1 cellular context compared by ENCODE assay signal in the genomic region with DNA sequence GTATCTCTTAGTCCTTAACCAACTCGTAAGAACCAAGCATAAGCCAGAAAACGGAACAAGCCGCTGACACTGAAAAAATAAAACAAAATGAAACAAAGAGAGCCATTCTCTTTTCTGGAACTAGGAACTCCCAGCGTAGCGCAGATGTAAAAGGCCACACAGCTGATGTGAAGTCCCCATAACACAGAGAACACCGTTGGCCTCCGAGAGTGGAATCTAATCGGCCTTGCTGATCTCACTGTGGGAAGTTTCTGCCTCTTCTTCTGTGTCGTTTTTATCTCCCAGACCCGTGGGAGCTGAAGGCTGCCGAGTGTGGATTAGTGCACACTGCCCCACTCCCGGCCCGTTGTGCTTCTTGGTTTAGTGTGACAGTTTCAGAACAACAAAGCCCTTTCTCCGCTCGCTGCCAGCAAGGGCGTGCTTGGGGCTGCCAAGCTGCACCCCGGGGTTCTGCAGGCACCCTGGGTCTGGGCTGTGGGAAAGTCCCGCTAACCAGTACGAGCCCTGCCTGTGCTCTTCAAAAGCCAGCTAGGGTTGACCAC.
TF ChIP-seq lines count a peak whose summit lies in the region.

No MANE protein-coding gene starts in this region.

TF ChIP-seq in GM12878, 131 proteins besides CTCF, POLR2A, EP300 and RAD21:
- TF ChIP-seq IKZF1 (conservative IDR thresholded peaks at IDR 0.05) (peak; percentile 37), BHLHE40 (IDR thresholded peaks at IDR 0.05; ENCODE audit: borderline replicate concordance in 1 of 2, low read depth in 2 of 2, low read length in 1 of 2) (peak in 1 of 2 experiments; percentile 25; a peak in 1 of 4 replicates), IKZF2 (IDR thresholded peaks at IDR 0.05) (0 out of 4 replicates have a peak, but pooled peaks of 1 of the 2 experiments have one; percentile 15), NR2F1 (conservative IDR thresholded peaks at IDR 0.05) (0 out of 2 replicates have a peak, but pooled peaks have one; percentile 22), SIX5 (IDR thresholded peaks at IDR 0.05; ENCODE audit: low read depth, low read length, severe bottlenecking) (no peak), MEF2B (IDR thresholded peaks at IDR 0.05; ENCODE audit: partially characterized antibody, poor library complexity, severe bottlenecking) (peak; percentile 78), LARP7 (IDR thresholded peaks at IDR 0.05) (0 out of 2 replicates have a peak, but pooled peaks have one; percentile 9), SPI1 (IDR thresholded peaks at IDR 0.05; ENCODE audit: borderline replicate concordance, insufficient read depth, low read depth, low read length) (peak; percentile 20; the same call in 1 of the 2 replicates), DPF2 (IDR thresholded peaks at IDR 0.05) (peak; percentile 22; the same call in 1 of the 2 replicates), GATAD2B (conservative IDR thresholded peaks at IDR 0.05; ENCODE audit: low read depth) (peak; percentile 81), MXI1 (IDR thresholded peaks at IDR 0.05; ENCODE audit: low read depth, low read length) (peak; percentile 48; the same call in 1 of the 2 replicates)
- TF ChIP-seq, protein P1, sequence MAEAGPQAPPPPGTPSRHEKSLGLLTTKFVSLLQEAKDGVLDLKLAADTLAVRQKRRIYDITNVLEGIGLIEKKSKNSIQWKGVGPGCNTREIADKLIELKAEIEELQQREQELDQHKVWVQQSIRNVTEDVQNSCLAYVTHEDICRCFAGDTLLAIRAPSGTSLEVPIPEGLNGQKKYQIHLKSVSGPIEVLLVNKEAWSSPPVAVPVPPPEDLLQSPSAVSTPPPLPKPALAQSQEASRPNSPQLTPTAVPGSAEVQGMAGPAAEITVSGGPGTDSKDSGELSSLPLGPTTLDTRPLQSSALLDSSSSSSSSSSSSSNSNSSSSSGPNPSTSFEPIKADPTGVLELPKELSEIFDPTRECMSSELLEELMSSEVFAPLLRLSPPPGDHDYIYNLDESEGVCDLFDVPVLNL (IDR thresholded peaks at IDR 0.05; ENCODE audit: low read depth, low read length): no peak
- TF ChIP-seq, protein P2, sequence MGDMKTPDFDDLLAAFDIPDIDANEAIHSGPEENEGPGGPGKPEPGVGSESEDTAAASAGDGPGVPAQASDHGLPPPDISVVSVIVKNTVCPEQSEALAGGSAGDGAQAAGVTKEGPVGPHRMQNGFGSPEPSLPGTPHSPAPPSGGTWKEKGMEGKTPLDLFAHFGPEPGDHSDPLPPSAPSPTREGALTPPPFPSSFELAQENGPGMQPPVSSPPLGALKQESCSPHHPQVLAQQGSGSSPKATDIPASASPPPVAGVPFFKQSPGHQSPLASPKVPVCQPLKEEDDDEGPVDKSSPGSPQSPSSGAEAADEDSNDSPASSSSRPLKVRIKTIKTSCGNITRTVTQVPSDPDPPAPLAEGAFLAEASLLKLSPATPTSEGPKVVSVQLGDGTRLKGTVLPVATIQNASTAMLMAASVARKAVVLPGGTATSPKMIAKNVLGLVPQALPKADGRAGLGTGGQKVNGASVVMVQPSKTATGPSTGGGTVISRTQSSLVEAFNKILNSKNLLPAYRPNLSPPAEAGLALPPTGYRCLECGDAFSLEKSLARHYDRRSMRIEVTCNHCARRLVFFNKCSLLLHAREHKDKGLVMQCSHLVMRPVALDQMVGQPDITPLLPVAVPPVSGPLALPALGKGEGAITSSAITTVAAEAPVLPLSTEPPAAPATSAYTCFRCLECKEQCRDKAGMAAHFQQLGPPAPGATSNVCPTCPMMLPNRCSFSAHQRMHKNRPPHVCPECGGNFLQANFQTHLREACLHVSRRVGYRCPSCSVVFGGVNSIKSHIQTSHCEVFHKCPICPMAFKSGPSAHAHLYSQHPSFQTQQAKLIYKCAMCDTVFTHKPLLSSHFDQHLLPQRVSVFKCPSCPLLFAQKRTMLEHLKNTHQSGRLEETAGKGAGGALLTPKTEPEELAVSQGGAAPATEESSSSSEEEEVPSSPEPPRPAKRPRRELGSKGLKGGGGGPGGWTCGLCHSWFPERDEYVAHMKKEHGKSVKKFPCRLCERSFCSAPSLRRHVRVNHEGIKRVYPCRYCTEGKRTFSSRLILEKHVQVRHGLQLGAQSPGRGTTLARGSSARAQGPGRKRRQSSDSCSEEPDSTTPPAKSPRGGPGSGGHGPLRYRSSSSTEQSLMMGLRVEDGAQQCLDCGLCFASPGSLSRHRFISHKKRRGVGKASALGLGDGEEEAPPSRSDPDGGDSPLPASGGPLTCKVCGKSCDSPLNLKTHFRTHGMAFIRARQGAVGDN (IDR thresholded peaks at IDR 0.05): peak; percentile 45; the same call in 1 of the 2 replicates
- TF ChIP-seq, protein P3, sequence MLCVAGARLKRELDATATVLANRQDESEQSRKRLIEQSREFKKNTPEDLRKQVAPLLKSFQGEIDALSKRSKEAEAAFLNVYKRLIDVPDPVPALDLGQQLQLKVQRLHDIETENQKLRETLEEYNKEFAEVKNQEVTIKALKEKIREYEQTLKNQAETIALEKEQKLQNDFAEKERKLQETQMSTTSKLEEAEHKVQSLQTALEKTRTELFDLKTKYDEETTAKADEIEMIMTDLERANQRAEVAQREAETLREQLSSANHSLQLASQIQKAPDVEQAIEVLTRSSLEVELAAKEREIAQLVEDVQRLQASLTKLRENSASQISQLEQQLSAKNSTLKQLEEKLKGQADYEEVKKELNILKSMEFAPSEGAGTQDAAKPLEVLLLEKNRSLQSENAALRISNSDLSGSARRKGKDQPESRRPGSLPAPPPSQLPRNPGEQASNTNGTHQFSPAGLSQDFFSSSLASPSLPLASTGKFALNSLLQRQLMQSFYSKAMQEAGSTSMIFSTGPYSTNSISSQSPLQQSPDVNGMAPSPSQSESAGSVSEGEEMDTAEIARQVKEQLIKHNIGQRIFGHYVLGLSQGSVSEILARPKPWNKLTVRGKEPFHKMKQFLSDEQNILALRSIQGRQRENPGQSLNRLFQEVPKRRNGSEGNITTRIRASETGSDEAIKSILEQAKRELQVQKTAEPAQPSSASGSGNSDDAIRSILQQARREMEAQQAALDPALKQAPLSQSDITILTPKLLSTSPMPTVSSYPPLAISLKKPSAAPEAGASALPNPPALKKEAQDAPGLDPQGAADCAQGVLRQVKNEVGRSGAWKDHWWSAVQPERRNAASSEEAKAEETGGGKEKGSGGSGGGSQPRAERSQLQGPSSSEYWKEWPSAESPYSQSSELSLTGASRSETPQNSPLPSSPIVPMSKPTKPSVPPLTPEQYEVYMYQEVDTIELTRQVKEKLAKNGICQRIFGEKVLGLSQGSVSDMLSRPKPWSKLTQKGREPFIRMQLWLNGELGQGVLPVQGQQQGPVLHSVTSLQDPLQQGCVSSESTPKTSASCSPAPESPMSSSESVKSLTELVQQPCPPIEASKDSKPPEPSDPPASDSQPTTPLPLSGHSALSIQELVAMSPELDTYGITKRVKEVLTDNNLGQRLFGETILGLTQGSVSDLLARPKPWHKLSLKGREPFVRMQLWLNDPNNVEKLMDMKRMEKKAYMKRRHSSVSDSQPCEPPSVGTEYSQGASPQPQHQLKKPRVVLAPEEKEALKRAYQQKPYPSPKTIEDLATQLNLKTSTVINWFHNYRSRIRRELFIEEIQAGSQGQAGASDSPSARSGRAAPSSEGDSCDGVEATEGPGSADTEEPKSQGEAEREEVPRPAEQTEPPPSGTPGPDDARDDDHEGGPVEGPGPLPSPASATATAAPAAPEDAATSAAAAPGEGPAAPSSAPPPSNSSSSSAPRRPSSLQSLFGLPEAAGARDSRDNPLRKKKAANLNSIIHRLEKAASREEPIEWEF (IDR thresholded peaks at IDR 0.05; ENCODE audit: insufficient replicate concordance, low read depth, low read length): peak; percentile 85
- TF ChIP-seq, protein P4, sequence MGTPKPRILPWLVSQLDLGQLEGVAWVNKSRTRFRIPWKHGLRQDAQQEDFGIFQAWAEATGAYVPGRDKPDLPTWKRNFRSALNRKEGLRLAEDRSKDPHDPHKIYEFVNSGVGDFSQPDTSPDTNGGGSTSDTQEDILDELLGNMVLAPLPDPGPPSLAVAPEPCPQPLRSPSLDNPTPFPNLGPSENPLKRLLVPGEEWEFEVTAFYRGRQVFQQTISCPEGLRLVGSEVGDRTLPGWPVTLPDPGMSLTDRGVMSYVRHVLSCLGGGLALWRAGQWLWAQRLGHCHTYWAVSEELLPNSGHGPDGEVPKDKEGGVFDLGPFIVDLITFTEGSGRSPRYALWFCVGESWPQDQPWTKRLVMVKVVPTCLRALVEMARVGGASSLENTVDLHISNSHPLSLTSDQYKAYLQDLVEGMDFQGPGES (IDR thresholded peaks at IDR 0.05): no peak
